8 cellular contexts compared by ENCODE assay signal in genomic region chr15:40045572-40046217, GRCh38. TPM values are rescaled to one million over a fixed set of nuclear protein-coding genes. Genes with fewer than 3 reads are reported as not detected.
A peak's percentile ranks its signal among the peaks of the same experiment; 100 is the strongest.
DNase-seq lines count a peak whose midpoint lies in the region; ATAC-seq and TF ChIP-seq lines count a peak whose summit lies in the region.

No MANE protein-coding gene starts in this region.

- POLR2A ChIA-PET in T-cell (lab: Charles Lee): interaction anchor here in 1 of 2 donors (0.5 kb wide), 1 partner anchor 1010 kb away, joined by 4 read pairs; no protein-coding TSS in a partner anchor

- H3K9me3 Mint-ChIP-seq in T-cell: no peaks in the 10 kb centered on the region
- H3K9me3 Mint-ChIP-seq in mesothelial cell of epicardium: no peaks in the 10 kb centered on the region

- H3K4me3 Mint-ChIP-seq in T-cell (peak overlapping the region in 1 of 3 donors; percentile 66), mesothelial cell of epicardium (no peak overlapping the region)

- ATAC-seq in T-cell (replicated peaks in 1 of 4): no peak
- ATAC-seq in HG02884 (IDR thresholded peaks at IDR 0.05; ENCODE audit: unreplicated experiment): no peak

- H3K27ac Mint-ChIP-seq in T-cell (peak overlapping the region; percentile 65 to 95), mesothelial cell of epicardium (peak overlapping the region; percentile 83)

- H3K27me3 Mint-ChIP-seq in T-cell (no peaks in the 10 kb centered on the region), mesothelial cell of epicardium (ENCODE audit: low read depth) (no peaks in the 10 kb centered on the region)

- peak; percentile 54 to 74 for DNase-seq in HAP-1 (ENCODE audit: low spot score in 2 of 2)
- no peak for DNase-seq in T-cell
- no peak for DNase-seq in mesothelial cell of epicardium (ENCODE audit: low spot score in 2 of 2, unreplicated experiment in 2 of 2)
- DNase-seq in AG08395 (ENCODE audit: low spot score): no peak
- no peak for DNase-seq in NCI-H2171 treated with DMSO at 0.1 percent for 48 hours (lab: John Stamatoyannopoulos, UW)
- DNase-seq in NCI-H446 treated with DMSO at 0.1 percent for 48 hours (lab: John Stamatoyannopoulos, UW): no peak

- in situ Hi-C loops in HAP-1 (cut with MboI; ENCODE audit: low sequenced_read_pairs): loop anchor here (5.0 to 10.0 kb wide), 4 partner anchors 62 to 229 kb away; partner anchors contain the start of genes BMF and BUB1B

- H3K27ac ChIP-seq in BLaER1 treated with 17β-estradiol and CSF1 and Interleukin-3, amounts not matched to agents 10 nM and 100 nM: peak overlapping the region; percentile 44 to 89 (median 61); a peak in 21 of 22 replicates

- TF ChIP-seq CTCF in mesothelial cell of epicardium (IDR thresholded peaks at IDR 0.05; ENCODE audit: unreplicated experiment): no peak

- peaks cover 63 to 88% (median 70%) of the 10 kb centered on the region in 10 experiments for H3K4me1 ChIP-seq in BLaER1 treated with 17β-estradiol and CSF1 and Interleukin-3, amounts not matched to agents 10 nM and 100 nM
- peaks cover 10% of the 10 kb centered on the region for H3K4me1 ChIP-seq in HAP-1

- H3K36me3 Mint-ChIP-seq in T-cell: no peaks in the 10 kb centered on the region
- H3K36me3 Mint-ChIP-seq in mesothelial cell of epicardium: no peaks in the 10 kb centered on the region

- H3K36me3 ChIP-seq in BLaER1 treated with 17β-estradiol and CSF1 and Interleukin-3, amounts not matched to agents 10 nM and 100 nM: no peaks in the 10 kb centered on the region
- peaks cover 10% of the 10 kb centered on the region; the same call in 1 of the 2 replicates for H3K36me3 ChIP-seq in HAP-1 (replicated peaks)

- H3K4me1 Mint-ChIP-seq in T-cell (peaks cover 43 to 69% (median 59%) of the 10 kb centered on the region in 3 donors), mesothelial cell of epicardium (peaks cover 40% of the 10 kb centered on the region)

- H3K4me3 ChIP-seq in BLaER1 treated with 17β-estradiol and CSF1 and Interleukin-3, amounts not matched to agents 10 nM and 100 nM: 0 out of 20 replicates have a peak overlapping the region, but pooled peaks of 1 of the 10 experiments have one; percentile 3
- H3K4me3 ChIP-seq in HAP-1: no peak overlapping the region

- H3K9ac ChIP-seq in BLaER1 treated with 17β-estradiol and CSF1 and Interleukin-3, amounts not matched to agents 10 nM and 100 nM: peak overlapping the region; percentile 16 to 64 (median 46); a peak in 18 of 22 replicates

- H3K4me2 ChIP-seq in BLaER1 treated with 17β-estradiol and CSF1 and Interleukin-3, amounts not matched to agents 10 nM and 100 nM: peak overlapping the region; percentile 65 to 96 (median 74)

- H3K27me3 ChIP-seq in BLaER1 treated with 17β-estradiol and CSF1 and Interleukin-3, amounts not matched to agents 10 nM and 100 nM: no peaks in the 10 kb centered on the region
- H3K27me3 ChIP-seq in HAP-1 (ENCODE audit: low read depth): no peaks in the 10 kb centered on the region

- H3K9me3 ChIP-seq in BLaER1 treated with 17β-estradiol and CSF1 and Interleukin-3, amounts not matched to agents 10 nM and 100 nM (replicated peaks in 1 of 11): no peaks in the 10 kb centered on the region
- H3K9me3 ChIP-seq in HAP-1: no peaks in the 10 kb centered on the region

- no peaks in the 10 kb centered on the region for H4K20me1 ChIP-seq in BLaER1 treated with 17β-estradiol and CSF1 and Interleukin-3, amounts not matched to agents 10 nM and 100 nM

- CTCF ChIA-PET in T-cell (lab: Charles Lee): interaction anchor here (0.5 to 3.3 kb wide), 15 partner anchors 8 to 1263 kb away, joined by 3 to 22 read pairs (median 5); no protein-coding TSS in a partner anchor

RNA-seq across cellular contexts. Expression of gene SRP14, which starts 6.7 kb away (rescaled TPM):
- total RNA-seq in T-cell: 100 to 1,000 TPM; 115 to 128 (median 119) TPM
- total RNA-seq in mesothelial cell of epicardium: 185 to 198 TPM (median 189 TPM) in 3 replicates

Comparison
In these comparisons a context has a peak if more than half of its experiments do, and no peak if none do; other contexts are left out.
1. DNase-seq: peak in HAP-1 (2 of 2); none in T-cell (0 of 34), mesothelial cell of epicardium (0 of 2), AG08395 (single experiment), NCI-H2171 treated with DMSO at 0.1 percent for 48 hours (single experiment) and NCI-H446 treated with DMSO at 0.1 percent for 48 hours (single experiment).